1 cellular context compared by ENCODE assay signal in the genomic region with DNA sequence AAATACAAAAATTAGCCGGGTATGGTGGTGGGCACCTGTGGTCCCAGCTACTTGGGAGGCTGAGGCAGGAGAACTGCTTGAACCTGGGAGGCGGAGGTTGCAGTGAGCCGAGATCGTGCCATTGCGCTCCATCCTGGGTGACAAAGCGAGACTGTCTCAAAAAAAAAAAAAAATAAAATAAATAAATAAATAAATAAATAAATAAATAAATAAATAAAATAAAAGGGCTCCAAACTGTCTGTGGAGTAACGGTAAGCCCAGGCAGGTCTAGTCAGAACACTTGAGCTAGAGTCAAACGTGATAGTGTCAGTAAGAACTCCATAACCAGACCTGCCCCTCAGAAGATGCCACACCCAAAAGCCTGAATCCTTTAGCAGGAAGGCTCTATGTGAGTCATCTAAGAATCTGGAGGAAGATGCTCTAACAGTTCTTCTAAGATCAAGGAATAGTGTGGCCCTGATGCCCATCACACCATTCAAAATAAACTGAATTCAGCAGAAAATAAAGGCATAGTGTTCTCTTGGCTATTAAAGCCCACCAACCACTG.
TF ChIP-seq lines count a peak whose summit lies in the region.

No MANE protein-coding gene starts in this region.

TF ChIP-seq in A549, 52 proteins besides CTCF, POLR2A, EP300 and RAD21:
- TF ChIP-seq ZC3H11A (IDR thresholded peaks at IDR 0.05) = peak; percentile 33
